In the genomic region with DNA sequence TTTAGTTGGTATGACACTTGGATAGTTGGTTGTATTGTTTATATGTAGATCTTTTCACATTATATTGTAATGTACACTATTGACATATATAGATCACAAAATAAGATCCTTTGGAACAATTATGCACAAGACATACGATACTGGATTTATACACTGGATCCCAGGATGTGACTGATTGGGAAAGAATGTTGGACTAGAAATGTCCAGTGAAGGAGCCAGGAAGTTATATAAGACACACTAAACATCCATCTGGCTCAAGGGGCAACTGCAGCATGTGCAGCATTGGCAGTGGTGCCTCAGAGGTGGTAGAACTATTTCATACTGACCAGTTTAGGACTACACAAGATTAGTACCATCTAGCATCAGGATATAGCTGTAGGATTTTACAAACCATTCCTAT, we compare ENCODE assay signal across 29 cellular contexts.
DNase-seq lines count a peak whose midpoint lies in the region; ATAC-seq and TF ChIP-seq lines count a peak whose summit lies in the region.
"Had no signal": no experiment of that assay in that cellular context is flagged by ENCODE, and none has a peak within 500 bp of the region (broad histone marks: within the 10 kb centered on the region; RNA-seq: fewer than 3 reads in every experiment).

No MANE protein-coding gene starts in this region.

- no peak overlapping the region for H2AFZ ChIP-seq in PC-3 (ENCODE audit: low read length)
- no peak overlapping the region for H2AFZ ChIP-seq in SK-N-SH (ENCODE audit: low read depth)

- peaks cover 23% of the 10 kb centered on the region for H3K4me1 Mint-ChIP-seq in activated CD4-positive, alpha-beta T cell treated with anti-CD3 and anti-CD28 coated beads, Interleukin-2, amount 10 ng/mL, durations not matched to agents 24 days and 14 days
- peaks cover 36% of the 10 kb centered on the region for H3K4me1 Mint-ChIP-seq in activated T-cell treated with anti-CD3 and anti-CD28 coated beads, Interleukin-2, amount 50 U/mL, for 4 hours (ENCODE audit: low read depth)

- H3K4me2 ChIP-seq in PC-3 (ENCODE audit: low read length) (no peak overlapping the region), SK-N-SH (no peak overlapping the region)

- peaks cover 29% of the 10 kb centered on the region for H3K9me3 Mint-ChIP-seq in activated CD4-positive, alpha-beta T cell treated with anti-CD3 and anti-CD28 coated beads, Interleukin-2, amount 10 ng/mL, durations not matched to agents 24 days and 14 days
- peaks cover 53% of the 10 kb centered on the region for H3K9me3 Mint-ChIP-seq in activated T-cell treated with anti-CD3 and anti-CD28 coated beads, Interleukin-2, amount 50 U/mL, for 4 hours

- H3K4me1 ChIP-seq in PC-3 (ENCODE audit: insufficient read depth, low read length) = peaks cover 9% of the 10 kb centered on the region
- no peaks in the 10 kb centered on the region for H3K4me1 ChIP-seq in SK-N-SH (ENCODE audit: control insufficient read depth in 1 of 2, insufficient read depth in 2 of 2, low read depth in 1 of 2, low read length in 1 of 2)
- H3K4me1 ChIP-seq: adrenal gland, vagina had no signal

- H3K4me3 ChIP-seq in PC-3 (ENCODE audit: low read length) (no peak overlapping the region), epithelial cell of esophagus (ENCODE audit: low read length) (no peak overlapping the region), SK-N-SH (ENCODE audit: low read depth in 2 of 2, low read length in 1 of 2) (no peak overlapping the region)
- H3K4me3 ChIP-seq: adrenal gland, coronary artery, K562, vagina had no signal

- H3K9me3 ChIP-seq in PC-3 (ENCODE audit: low read length) = no peaks in the 10 kb centered on the region
- H3K9me3 ChIP-seq in SK-N-SH = peaks cover 8% of the 10 kb centered on the region; the same call in 1 of the 2 replicates

- no peak for TF ChIP-seq CTCF in PC-3 (conservative IDR thresholded peaks at IDR 0.05; ENCODE audit: low read depth, low read length)
- no peak for TF ChIP-seq CTCF in epithelial cell of esophagus (IDR thresholded peaks at IDR 0.05; ENCODE audit: insufficient read depth, low read depth, low read length, missing control alignments)
- no peak for TF ChIP-seq CTCF in SK-N-SH (IDR thresholded peaks at IDR 0.05)

- H3F3A ChIP-seq in PC-3 (ENCODE audit: low read length, unreplicated experiment) (no peaks in the 10 kb centered on the region), SK-N-SH (replicated peaks; ENCODE audit: insufficient read depth) (no peaks in the 10 kb centered on the region)

- H3K36me3 ChIP-seq in PC-3 (ENCODE audit: low read depth, low read length) (no peaks in the 10 kb centered on the region), SK-N-SH (replicated peaks in 1 of 2; ENCODE audit: control insufficient read depth in 1 of 2, insufficient read depth in 2 of 2, low read length in 1 of 2) (no peaks in the 10 kb centered on the region)
- H3K36me3 ChIP-seq: adrenal gland, vagina, WERI-Rb-1 had no signal

- POLR2A ChIA-PET in PC-3 (lab: Charles Lee; ENCODE audit: unreplicated experiment) (no interaction called here), SK-N-SH (lab: Yijun Ruan, JAX) (no interaction called here)

- no peak overlapping the region for H3K4me3 Mint-ChIP-seq in activated CD4-positive, alpha-beta T cell treated with anti-CD3 and anti-CD28 coated beads, Interleukin-2, amount 10 ng/mL, durations not matched to agents 24 days and 14 days
- H3K4me3 Mint-ChIP-seq in activated T-cell treated with anti-CD3 and anti-CD28 coated beads, Interleukin-2, amount 50 U/mL, for 4 hours = no peak overlapping the region
- H3K4me3 Mint-ChIP-seq: activated CD4-positive, alpha-beta T cell treated with anti-CD3 and anti-CD28 coated beads, Interleukin-2, amount 10 ng/mL, durations not matched to agents 7 days and 5 days; activated naive CD4-positive, alpha-beta T cell treated with anti-CD3 and anti-CD28 coated beads for 36 hours; CD4-positive, alpha-beta memory T cell; effector memory CD8-positive, alpha-beta T cell; naive thymus-derived CD4-positive, alpha-beta T cell had no signal

- no TSS peak for BruUV-seq in PC-3 (replicated peaks; lab: Mats Ljungman, UMichigan)

- intact Hi-C loops in activated CD4-positive, alpha-beta T cell treated with anti-CD3 and anti-CD28 coated beads, Interleukin-2, amount 10 ng/mL, durations not matched to agents 24 days and 14 days (cut with micrococcal nuclease) = no loop called here
- intact Hi-C loops in PC-3 (cut with micrococcal nuclease) = no loop called here

- H4K20me1 ChIP-seq in PC-3 (ENCODE audit: low read length) = no peaks in the 10 kb centered on the region
- no peaks in the 10 kb centered on the region for H4K20me1 ChIP-seq in SK-N-SH (ENCODE audit: insufficient read depth)

- H3K27me3 Mint-ChIP-seq in activated CD4-positive, alpha-beta T cell treated with anti-CD3 and anti-CD28 coated beads, Interleukin-2, amount 10 ng/mL, durations not matched to agents 24 days and 14 days = peaks cover 2% of the 10 kb centered on the region
- no peaks in the 10 kb centered on the region for H3K27me3 Mint-ChIP-seq in activated T-cell treated with anti-CD3 and anti-CD28 coated beads, Interleukin-2, amount 50 U/mL, for 4 hours (ENCODE audit: low read depth)
- H3K27me3 Mint-ChIP-seq: activated CD4-positive, alpha-beta T cell treated with anti-CD3 and anti-CD28 coated beads, Interleukin-2, amount 10 ng/mL, durations not matched to agents 7 days and 5 days; CD4-positive, alpha-beta memory T cell; effector memory CD8-positive, alpha-beta T cell had no signal

- peak; percentile 6 for DNase-seq in activated CD4-positive, alpha-beta T cell treated with anti-CD3 and anti-CD28 coated beads, Interleukin-2, amount 10 ng/mL, durations not matched to agents 24 days and 14 days
- no peak for DNase-seq in activated CD4-positive, alpha-beta T cell treated with anti-CD3 and anti-CD28 coated beads, Interleukin-2, amount 50 U/mL, for 48 hours
- DNase-seq in PC-3 (peak; percentile 60), epithelial cell of esophagus (ENCODE audit: low read depth) (peak; percentile 29), renal cortical epithelial cell (ENCODE audit: low read depth) (peak; percentile 11), SK-N-SH (no peak)
- DNase-seq in activated T-cell treated with anti-CD3 and anti-CD28 coated beads, Interleukin-2, amount 50 U/mL, for 4 hours = no peak
- DNase-seq: activated CD4-positive, alpha-beta T cell treated with anti-CD3 and anti-CD28 coated beads, Interleukin-2, amount 10 ng/mL, durations not matched to agents 7 days and 5 days; activated naive CD4-positive, alpha-beta T cell treated with anti-CD3 and anti-CD28 coated beads for 36 hours; activated T-cell treated with anti-CD3 and anti-CD28 coated beads, Interleukin-2, amount 50 U/mL, for 48 hours; adrenal gland; CD4-positive, alpha-beta memory T cell; DMS 273 treated with DMSO at 0.1 percent for 48 hours; effector memory CD8-positive, alpha-beta T cell; midbrain; naive thymus-derived CD4-positive, alpha-beta T cell; NCI-H1436; NCI-H2081 treated with DMSO at 0.1 percent for 48 hours; NCI-H446; NCI-H774; nucleus accumbens; stimulated activated naive CD8-positive, alpha-beta T cell treated with anti-CD3 and anti-CD28 coated beads, Interleukin-15, Interleukin-2, amounts not matched to agents 100 U/mL and 50 U/mL, for 24 hours; WERI-Rb-1 had no signal

- H3K9me2 ChIP-seq in PC-3 (replicated peaks; ENCODE audit: low read length) (no peaks in the 10 kb centered on the region), SK-N-SH (no peaks in the 10 kb centered on the region; the same call in 1 of the 2 replicates)

- H3K9ac ChIP-seq in PC-3 (ENCODE audit: low read length) (no peak overlapping the region), SK-N-SH (no peak overlapping the region)

- H3K79me2 ChIP-seq in PC-3 (ENCODE audit: low read length) (no peaks in the 10 kb centered on the region), SK-N-SH (ENCODE audit: insufficient read depth) (no peaks in the 10 kb centered on the region)

- no peak overlapping the region for H3K27ac Mint-ChIP-seq in activated CD4-positive, alpha-beta T cell treated with anti-CD3 and anti-CD28 coated beads, Interleukin-2, amount 10 ng/mL, durations not matched to agents 24 days and 14 days
- H3K27ac Mint-ChIP-seq: activated CD4-positive, alpha-beta T cell treated with anti-CD3 and anti-CD28 coated beads, Interleukin-2, amount 10 ng/mL, durations not matched to agents 7 days and 5 days; activated naive CD4-positive, alpha-beta T cell treated with anti-CD3 and anti-CD28 coated beads for 36 hours; effector memory CD8-positive, alpha-beta T cell had no signal

- no peak for TF ChIP-seq EP300 in SK-N-SH (IDR thresholded peaks at IDR 0.05; ENCODE audit: borderline replicate concordance in 1 of 2, low read depth in 1 of 2, low read length in 1 of 2)

- no peak for TF ChIP-seq RAD21 in SK-N-SH (IDR thresholded peaks at IDR 0.05; ENCODE audit: low read length)

- CTCF ChIA-PET in PC-3 (lab: Charles Lee) = no interaction called here
- CTCF ChIA-PET in SK-N-SH (lab: Yijun Ruan, JAX) = no interaction called here

- H3K27ac ChIP-seq in PC-3 (ENCODE audit: low read length) = no peak overlapping the region
- H3K27ac ChIP-seq in SK-N-SH (ENCODE audit: low read depth in 2 of 2, low read length in 1 of 2) = no peak overlapping the region
- H3K27ac ChIP-seq: 22Rv1, adrenal gland, coronary artery, vagina, WERI-Rb-1 had no signal

- ATAC-seq in PC-3 (peak; percentile 43; the same call in 1 of the 2 replicates), HG02588 (IDR thresholded peaks at IDR 0.05; ENCODE audit: unreplicated experiment) (no peak)
- ATAC-seq in activated T-cell treated with anti-CD3 and anti-CD28 coated beads, Interleukin-2, amount 50 U/mL, for 4 hours = no peak
- ATAC-seq: effector memory CD8-positive, alpha-beta T cell; K562; naive thymus-derived CD4-positive, alpha-beta T cell; Right ventricle myocardium inferior; stimulated activated naive CD8-positive, alpha-beta T cell treated with anti-CD3 and anti-CD28 coated beads, Interleukin-15, Interleukin-2, amounts not matched to agents 100 U/mL and 50 U/mL, for 24 hours had no signal

- no peaks in the 10 kb centered on the region for H3K27me3 ChIP-seq in PC-3 (ENCODE audit: low read length)
- H3K27me3 ChIP-seq in SK-N-SH (ENCODE audit: insufficient read depth) = no peaks in the 10 kb centered on the region
- H3K27me3 ChIP-seq: adrenal gland, vagina had no signal

- WGBS in SK-N-SH (ENCODE audit: low lambda C conversion rate) = 3% methylated on average over 1 of the region's 1 CpG

- peaks cover 14% of the 10 kb centered on the region for H3K36me3 Mint-ChIP-seq in activated CD4-positive, alpha-beta T cell treated with anti-CD3 and anti-CD28 coated beads, Interleukin-2, amount 10 ng/mL, durations not matched to agents 24 days and 14 days (ENCODE audit: low read depth)
- H3K36me3 Mint-ChIP-seq in activated T-cell treated with anti-CD3 and anti-CD28 coated beads, Interleukin-2, amount 50 U/mL, for 4 hours (ENCODE audit: insufficient read depth) = peaks cover 1% of the 10 kb centered on the region

TF ChIP-seq in SK-N-SH, 30 proteins besides CTCF, POLR2A, EP300 and RAD21:
- TF ChIP-seq RCOR1 (IDR thresholded peaks at IDR 0.05; ENCODE audit: low read length) (no peak), ELF1 (IDR thresholded peaks at IDR 0.05) (no peak), SMC3 (IDR thresholded peaks at IDR 0.05; ENCODE audit: low read depth, low read length) (no peak)
- TF ChIP-seq, protein P1, sequence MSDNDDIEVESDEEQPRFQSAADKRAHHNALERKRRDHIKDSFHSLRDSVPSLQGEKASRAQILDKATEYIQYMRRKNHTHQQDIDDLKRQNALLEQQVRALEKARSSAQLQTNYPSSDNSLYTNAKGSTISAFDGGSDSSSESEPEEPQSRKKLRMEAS (IDR thresholded peaks at IDR 0.05; ENCODE audit: low read depth) = no peak

Comparison
In these comparisons a context has a peak if more than half of its experiments do, and no peak if none do; other contexts are left out.
1. DNase-seq: peak in activated CD4-positive, alpha-beta T cell treated with anti-CD3 and anti-CD28 coated beads, Interleukin-2, amount 10 ng/mL, durations not matched to agents 24 days and 14 days (single experiment), PC-3 (single experiment), epithelial cell of esophagus (single experiment) and renal cortical epithelial cell (single experiment); none in activated CD4-positive, alpha-beta T cell treated with anti-CD3 and anti-CD28 coated beads, Interleukin-2, amount 50 U/mL, for 48 hours (0 of 2), activated T-cell treated with anti-CD3 and anti-CD28 coated beads, Interleukin-2, amount 50 U/mL, for 4 hours (single experiment) and SK-N-SH (single experiment).